In genomic region chr9:137172907-137173794, GRCh38 we compare ENCODE assay signal across 19 cellular contexts. TPM values are rescaled to one million over a fixed set of nuclear protein-coding genes. Genes with fewer than 3 reads are reported as not detected.
DNase-seq lines count a peak whose midpoint lies in the region; ATAC-seq and TF ChIP-seq lines count a peak whose summit lies in the region.
"Had no signal": no experiment of that assay in that cellular context is flagged by ENCODE, and none has a peak within 500 bp of the region (broad histone marks: within the 10 kb centered on the region; RNA-seq: fewer than 3 reads in every experiment).

No MANE protein-coding gene starts in this region.

- WGBS in mammary epithelial cell (ENCODE audit: low coverage, missing lambda C conversion rate) = 14% methylated on average over 16 of the region's 21 CpGs

- peaks cover 20% of the 10 kb centered on the region for H4K20me1 ChIP-seq in mammary epithelial cell (ENCODE audit: insufficient read depth, low read length)

- peaks cover 21 to 33% of the 10 kb centered on the region in 2 donors for H3K4me1 ChIP-seq in breast epithelium
- H3K4me1 ChIP-seq in mammary epithelial cell (ENCODE audit: insufficient read depth, low read length) = peaks cover 14% of the 10 kb centered on the region
- H3K4me1 ChIP-seq in uterus = peaks cover 1 to 15% of the 10 kb centered on the region in 2 donors

- H3K9me3 ChIP-seq in breast epithelium (no peaks in the 10 kb centered on the region), mammary epithelial cell (replicated peaks; ENCODE audit: insufficient read depth, low read length) (no peaks in the 10 kb centered on the region), uterus (no peaks in the 10 kb centered on the region)
- H3K9me3 ChIP-seq: left lung had no signal

- DNase-seq in breast epithelium (ENCODE audit: low spot score in 2 of 2) (peak; percentile 87 to 89), mammary epithelial cell (no peak), NCI-H524 (lab: John Stamatoyannopoulos, UW) (peak; percentile 66 to 88), dermis blood vessel endothelial cell (peak; percentile 12), midbrain (lab: John Stamatoyannopoulos, UW) (no peak), uterus (no peak), cerebellum (ENCODE audit: low spot score) (no peak)
- DNase-seq: activated CD8-positive, alpha-beta memory T cell treated with anti-CD3 and anti-CD28 coated beads, Interleukin-2, amount 50 U/mL, for 4 hours; activated naive CD4-positive, alpha-beta T cell treated with Interleukin-2 at 50 U/mL for 16 hours; COR-L47; left lung; naive B cell; NCI-H1436; NCI-H446 treated with DMSO at 0.1 percent for 48 hours had no signal

- no peak overlapping the region for H3K9ac ChIP-seq in mammary epithelial cell (ENCODE audit: insufficient read depth, low read length)

- no peak for TF ChIP-seq CTCF in breast epithelium (IDR thresholded peaks at IDR 0.05)
- TF ChIP-seq CTCF in mammary epithelial cell (conservative IDR thresholded peaks at IDR 0.05 in 1 of 2, IDR thresholded peaks at IDR 0.05 in 1 of 2; ENCODE audit: extremely low read depth in 1 of 2, insufficient read depth in 1 of 2, low read depth in 1 of 2, low read length in 2 of 2) = no peak
- no peak for TF ChIP-seq CTCF in uterus (IDR thresholded peaks at IDR 0.05)

- TF ChIP-seq POLR2A in breast epithelium (IDR thresholded peaks at IDR 0.05) (no peak), uterus (IDR thresholded peaks at IDR 0.05) (no peak)

- H3K79me2 ChIP-seq in mammary epithelial cell (ENCODE audit: insufficient read depth, low read length) = no peaks in the 10 kb centered on the region

- ATAC-seq in HG02642 (IDR thresholded peaks at IDR 0.05; ENCODE audit: poor library complexity, unreplicated experiment) = no peak
- ATAC-seq: activated CD4-positive, CD25-positive, alpha-beta regulatory T cell treated with anti-CD3 and anti-CD28 coated beads, Interleukin-2, amount 50 U/mL, for 24 hours; left lung had no signal

- H3K27ac ChIP-seq in breast epithelium = peak overlapping the region; percentile 64 to 81
- no peak overlapping the region for H3K27ac ChIP-seq in mammary epithelial cell (ENCODE audit: insufficient read depth, low read depth, low read length)
- H3K27ac ChIP-seq in uterus = no peak overlapping the region
- H3K27ac ChIP-seq: left lung had no signal

- intact Hi-C loops in breast epithelium (cut with DNase I; ENCODE audit: low total_unique reads) = no loop called here
- intact Hi-C loops in mammary epithelial cell (cut with micrococcal nuclease) = no loop called here
- intact Hi-C loops in uterus (cut with DNase I; ENCODE audit: low total_unique reads) = no loop called here

- H3K4me2 ChIP-seq in mammary epithelial cell (ENCODE audit: insufficient read depth, low read depth, low read length) = no peak overlapping the region

- CTCF ChIA-PET in mammary epithelial cell (lab: Charles Lee; ENCODE audit: low non-redundant PET) = no interaction called here

- no peak overlapping the region for H2AFZ ChIP-seq in mammary epithelial cell (ENCODE audit: low read depth, low read length)

- in situ Hi-C loops in mammary epithelial cell (cut with MboI; ENCODE audit: low sequenced_read_pairs in 2 of 2) = no loop called here

- H3K4me3 ChIP-seq in breast epithelium (peak overlapping the region in 2 of 3 donors; percentile 14 to 45), mammary epithelial cell (replicated peaks in 1 of 3; ENCODE audit: insufficient read depth in 1 of 3, low read depth in 2 of 3, low read length in 3 of 3) (no peak overlapping the region), uterus (no peak overlapping the region)
- H3K4me3 ChIP-seq: dorsolateral prefrontal cortex, left lung had no signal

- H3K27me3 ChIP-seq in breast epithelium (peaks cover 11 to 22% of the 10 kb centered on the region in 2 donors), mammary epithelial cell (ENCODE audit: insufficient read depth, low read length) (peaks cover 16% of the 10 kb centered on the region), uterus (peaks cover 8 to 13% of the 10 kb centered on the region in 2 donors)

- no TSS peak for BruUV-seq in mammary epithelial cell (replicated peaks; lab: Mats Ljungman, UMichigan)

- H3K36me3 ChIP-seq in breast epithelium = no peaks in the 10 kb centered on the region
- no peaks in the 10 kb centered on the region for H3K36me3 ChIP-seq in mammary epithelial cell (ENCODE audit: insufficient read depth, low read length)
- no peaks in the 10 kb centered on the region for H3K36me3 ChIP-seq in uterus

- dilution Hi-C loops in mammary epithelial cell (cut with HindIII; ENCODE audit: low sequenced_read_pairs) = loop anchor here (10.0 kb wide), 1 partner anchor 242 kb away; no protein-coding TSS in a partner anchor

RNA-seq across cellular contexts. Expression of gene TMEM210, which starts 1.3 kb away (rescaled TPM):
- total RNA-seq in breast epithelium = not detected
- not detected for total RNA-seq in mammary epithelial cell
- not detected for polyA plus RNA-seq in mammary epithelial cell
- not detected for polyA minus RNA-seq in mammary epithelial cell
- not detected in 2 replicates for total RNA-seq in dermis blood vessel endothelial cell
- total RNA-seq in uterus = not detected
- not detected for total RNA-seq in cerebellum
- total RNA-seq: dorsolateral prefrontal cortex; left lung; T-helper 1 cell treated with Interleukin-12 subunit alpha and Interleukin-12 subunit beta and Interleukin-4 antibody, amounts not matched to agents 30 ng/mL and 1 ng/mL, for 36 hours; temporal lobe had no signal

RNA-seq across cellular contexts. Expression of gene LRRC26, which starts 3.3 kb away (rescaled TPM):
- total RNA-seq in breast epithelium (1 to 10 TPM in 2 of 3 donors, not detected in 1; 7.8 to 9.2 TPM), mammary epithelial cell (under 1 TPM in 1 of 2 donors, not detected in 1; 0.17 TPM), dermis blood vessel endothelial cell (not detected in 2 replicates), uterus (under 1 TPM in 1 of 4 donors, not detected in 3; 0.29 TPM), cerebellum (0.91 TPM)
- not detected for polyA plus RNA-seq in mammary epithelial cell
- polyA minus RNA-seq in mammary epithelial cell = not detected
- total RNA-seq: T-helper 1 cell treated with Interleukin-12 subunit alpha and Interleukin-12 subunit beta and Interleukin-4 antibody, amounts not matched to agents 30 ng/mL and 1 ng/mL, for 36 hours had no signal

RNA-seq across cellular contexts. Expression of gene ANAPC2, which starts 15.2 kb away (rescaled TPM):
- total RNA-seq in breast epithelium (10 to 100 TPM; 32.0 to 35.7 (median 32.9) TPM), mammary epithelial cell (10 to 100 TPM; 15.5 to 45.3 TPM), dermis blood vessel endothelial cell (23.1 and 33.6 TPM in 2 replicates), uterus (10 to 100 TPM in 3 of 4 donors, 1 to 10 TPM in 1; 6.7 to 65.6 (median 24.9) TPM), cerebellum (22.0 TPM)
- polyA plus RNA-seq in mammary epithelial cell = 16.7 TPM
- 8.6 TPM for polyA minus RNA-seq in mammary epithelial cell

RNA-seq across cellular contexts. Expression of gene SSNA1, which starts 15.3 kb away (rescaled TPM):
- 10 to 100 TPM; 75.0 to 92.8 (median 82.7) TPM for total RNA-seq in breast epithelium
- 10 to 100 TPM; 36.2 to 70.2 TPM for total RNA-seq in mammary epithelial cell
- 88.5 TPM for polyA plus RNA-seq in mammary epithelial cell
- 35.8 TPM for polyA minus RNA-seq in mammary epithelial cell
- total RNA-seq in dermis blood vessel endothelial cell = 112 and 128 TPM in 2 replicates
- 10 to 100 TPM; 17.1 to 47.1 (median 40.6) TPM for total RNA-seq in uterus
- 16.4 TPM for total RNA-seq in cerebellum

RNA-seq across cellular contexts. Expression of gene TPRN, which starts 27.4 kb away (rescaled TPM):
- total RNA-seq in breast epithelium (1 to 10 TPM; 4.0 to 9.2 (median 8.5) TPM), mammary epithelial cell (10 to 100 TPM in 1 of 2 donors, 1 to 10 TPM in 1; 4.0 to 10.5 TPM), dermis blood vessel endothelial cell (4.6 and 6.6 TPM in 2 replicates), uterus (10 to 100 TPM in 1 of 4 donors, 1 to 10 TPM in 2, under 1 TPM in 1; 0.29 to 17.1 (median 5.5) TPM), cerebellum (7.3 TPM)
- 3.3 TPM for polyA plus RNA-seq in mammary epithelial cell
- 1.7 TPM for polyA minus RNA-seq in mammary epithelial cell

Comparison
In these comparisons a context has a peak if more than half of its experiments do, and no peak if none do; other contexts are left out.
1. DNase-seq: peak in breast epithelium (2 of 2), NCI-H524 (2 of 2) and dermis blood vessel endothelial cell (single experiment); none in mammary epithelial cell (single experiment), midbrain (single experiment), uterus (0 of 2) and cerebellum (single experiment).
2. H3K27ac ChIP-seq: peak in breast epithelium (2 of 2); none in mammary epithelial cell (single experiment) and uterus (0 of 2).
3. H3K4me3 ChIP-seq: peak in breast epithelium (2 of 3); none in mammary epithelial cell (0 of 3) and uterus (0 of 2).